Comparison of ENCODE assay signal across 18 cellular contexts in the genomic region with DNA sequence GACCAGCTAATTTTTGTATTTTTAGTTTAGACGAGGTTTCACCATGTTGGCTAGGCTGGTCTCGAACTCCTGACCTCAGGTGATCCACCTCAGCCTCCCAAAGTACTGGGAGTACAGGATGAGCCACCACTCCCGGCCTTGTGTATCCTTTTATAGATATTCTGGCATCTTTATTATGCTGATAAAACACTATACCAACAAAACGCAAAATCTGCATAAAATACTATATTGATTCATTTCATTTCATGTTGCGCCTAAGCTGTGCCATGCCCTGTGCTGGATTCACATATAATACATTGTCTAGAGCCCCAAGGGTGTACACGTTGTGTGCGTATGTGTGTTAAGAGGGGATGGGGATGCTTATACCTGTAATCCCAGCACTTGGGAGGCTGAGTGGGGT. TPM values are rescaled to one million over a fixed set of nuclear protein-coding genes. Genes with fewer than 3 reads are reported as not detected.
DNase-seq lines count a peak whose midpoint lies in the region; ATAC-seq and TF ChIP-seq lines count a peak whose summit lies in the region.
"Had no signal": no experiment of that assay in that cellular context is flagged by ENCODE, and none has a peak within 500 bp of the region (broad histone marks: within the 10 kb centered on the region; RNA-seq: fewer than 3 reads in every experiment).

No MANE protein-coding gene starts in this region.

- WGBS in mesenchymal stem cell = 91% methylated on average over 7 of the region's 7 CpGs

- H4K8ac ChIP-seq in mesenchymal stem cell (ENCODE audit: low read length) = no peak overlapping the region

- no peak overlapping the region for H2BK12ac ChIP-seq in mesenchymal stem cell (ENCODE audit: low read length in 2 of 2)

- H3K23ac ChIP-seq in mesenchymal stem cell (ENCODE audit: low read length in 2 of 2) = no peak overlapping the region

- peaks cover 4% of the 10 kb centered on the region for H3K79me1 ChIP-seq in mesenchymal stem cell (replicated peaks; ENCODE audit: low read length, poor library complexity, severe bottlenecking)

- DNase-seq in natural killer cell = no peak
- DNase-seq in natural killer cell treated with Interleukin-12 subunit alpha and Interleukin-12 subunit beta and Interleukin-15 and Interleukin-18, amount 100 ng/mL, for 72 hours (ENCODE audit: low spot score) = no peak
- no peak for DNase-seq in CD4-positive, alpha-beta T cell
- no peak for DNase-seq in mesenchymal stem cell
- DNase-seq in activated T-cell treated with anti-CD3 and anti-CD28 coated beads, Interleukin-2, amount 50 U/mL, for 24 hours = no peak
- no peak for DNase-seq in ecto neural progenitor cell (ENCODE audit: low spot score)
- no peak for DNase-seq in CD1c-positive myeloid dendritic cell (ENCODE audit: extremely low spot score)
- DNase-seq: 8988T; AML-193; Caco-2; Calu3; CD4-positive, CD25-positive, alpha-beta regulatory T cell; CD8-positive, alpha-beta T cell; DMS79 treated with DMSO at 0.1 percent for 48 hours; GF-D8 had no signal

- H3K9me3 Mint-ChIP-seq in natural killer cell = no peaks in the 10 kb centered on the region
- no peaks in the 10 kb centered on the region for H3K9me3 Mint-ChIP-seq in natural killer cell treated with Interleukin-12 subunit alpha and Interleukin-12 subunit beta and Interleukin-15 and Interleukin-18, amount 100 ng/mL, for 72 hours
- H3K9me3 Mint-ChIP-seq in CD4-positive, alpha-beta T cell = no peaks in the 10 kb centered on the region
- H3K9me3 Mint-ChIP-seq in activated T-cell treated with anti-CD3 and anti-CD28 coated beads, Interleukin-2, amount 50 U/mL, for 24 hours = no peaks in the 10 kb centered on the region
- H3K9me3 Mint-ChIP-seq: CD4-positive, CD25-positive, alpha-beta regulatory T cell; CD8-positive, alpha-beta T cell had no signal

- H3K4me3 Mint-ChIP-seq in natural killer cell = peak overlapping the region; percentile 21
- no peak overlapping the region for H3K4me3 Mint-ChIP-seq in natural killer cell treated with Interleukin-12 subunit alpha and Interleukin-12 subunit beta and Interleukin-15 and Interleukin-18, amount 100 ng/mL, for 72 hours
- H3K4me3 Mint-ChIP-seq in CD4-positive, alpha-beta T cell = peak overlapping the region; percentile 45
- H3K4me3 Mint-ChIP-seq in activated T-cell treated with anti-CD3 and anti-CD28 coated beads, Interleukin-2, amount 50 U/mL, for 24 hours = no peak overlapping the region
- H3K4me3 Mint-ChIP-seq: B cell; CD8-positive, alpha-beta T cell had no signal

- H2BK120ac ChIP-seq in mesenchymal stem cell (ENCODE audit: low read depth, low read length) = peak overlapping the region; percentile 34

- H3K27ac Mint-ChIP-seq in natural killer cell = no peak overlapping the region
- H3K27ac Mint-ChIP-seq in natural killer cell treated with Interleukin-12 subunit alpha and Interleukin-12 subunit beta and Interleukin-15 and Interleukin-18, amount 100 ng/mL, for 72 hours = no peak overlapping the region
- H3K27ac Mint-ChIP-seq in CD4-positive, alpha-beta T cell = no peak overlapping the region
- H3K27ac Mint-ChIP-seq in activated T-cell treated with anti-CD3 and anti-CD28 coated beads, Interleukin-2, amount 50 U/mL, for 24 hours = no peak overlapping the region
- H3K27ac Mint-ChIP-seq: B cell; CD4-positive, CD25-positive, alpha-beta regulatory T cell; CD8-positive, alpha-beta T cell had no signal

- H3K9me3 ChIP-seq in CD4-positive, alpha-beta T cell (ENCODE audit: control insufficient read depth, low read length) = no peaks in the 10 kb centered on the region
- H3K9me3 ChIP-seq in mesenchymal stem cell (ENCODE audit: control insufficient read depth, low read length) = no peaks in the 10 kb centered on the region
- H3K9me3 ChIP-seq: BLaER1 treated with 17β-estradiol and CSF1 and Interleukin-3, amounts not matched to agents 10 nM and 100 nM; Caco-2 had no signal

- peaks cover 9% of the 10 kb centered on the region for H3K4me1 ChIP-seq in mesenchymal stem cell (ENCODE audit: control insufficient read depth, insufficient read depth, low read depth, low read length)

- no peak for TF ChIP-seq CTCF in natural killer cell (IDR thresholded peaks at IDR 0.05)
- no peak for TF ChIP-seq CTCF in CD4-positive, alpha-beta T cell (IDR thresholded peaks at IDR 0.05)

- no peaks in the 10 kb centered on the region for H3K36me3 ChIP-seq in mesenchymal stem cell (ENCODE audit: control insufficient read depth in 1 of 2, insufficient read depth in 2 of 2, low read depth in 1 of 2, low read length in 2 of 2)
- H3K36me3 ChIP-seq: BLaER1 treated with 17β-estradiol and CSF1 and Interleukin-3, amounts not matched to agents 10 nM and 100 nM had no signal

- CTCF ChIA-PET in CD4-positive, alpha-beta T cell (lab: Charles Lee) = no interaction called here

- H2BK5ac ChIP-seq in mesenchymal stem cell (ENCODE audit: low read depth, low read length, poor library complexity, severe bottlenecking) = no peak overlapping the region

- no peak overlapping the region for H2AK5ac ChIP-seq in mesenchymal stem cell (ENCODE audit: low read length, severe bottlenecking)

- no peak overlapping the region for H3K4ac ChIP-seq in mesenchymal stem cell (ENCODE audit: low read depth in 1 of 2, low read length in 2 of 2)

- no peak overlapping the region for H3K4me2 ChIP-seq in mesenchymal stem cell (ENCODE audit: low read length, poor library complexity, severe bottlenecking)
- H3K4me2 ChIP-seq: BLaER1 treated with 17β-estradiol and CSF1 and Interleukin-3, amounts not matched to agents 10 nM and 100 nM had no signal

- H3K27ac ChIP-seq in CD4-positive, alpha-beta T cell (ENCODE audit: low read depth, low read length) = no peak overlapping the region
- H3K27ac ChIP-seq in mesenchymal stem cell (ENCODE audit: low read length, poor library complexity, severe bottlenecking) = no peak overlapping the region
- H3K27ac ChIP-seq: BLaER1 treated with 17β-estradiol and CSF1 and Interleukin-3, amounts not matched to agents 10 nM and 100 nM; C4-2B had no signal

- H3K18ac ChIP-seq in mesenchymal stem cell (ENCODE audit: low read depth in 1 of 2, low read length in 2 of 2) = no peak overlapping the region

- no peak overlapping the region for H2AFZ ChIP-seq in mesenchymal stem cell (ENCODE audit: low read depth, low read length)

- POLR2A ChIA-PET in CD4-positive, alpha-beta T cell (lab: Charles Lee) = no interaction called here

- no peaks in the 10 kb centered on the region for H3K36me3 Mint-ChIP-seq in natural killer cell
- peaks cover 5% of the 10 kb centered on the region for H3K36me3 Mint-ChIP-seq in natural killer cell treated with Interleukin-12 subunit alpha and Interleukin-12 subunit beta and Interleukin-15 and Interleukin-18, amount 100 ng/mL, for 72 hours
- H3K36me3 Mint-ChIP-seq in CD4-positive, alpha-beta T cell (ENCODE audit: low read depth) = peaks cover 12% of the 10 kb centered on the region
- peaks cover 12% of the 10 kb centered on the region for H3K36me3 Mint-ChIP-seq in activated T-cell treated with anti-CD3 and anti-CD28 coated beads, Interleukin-2, amount 50 U/mL, for 24 hours (ENCODE audit: low read depth)

- no peak overlapping the region for H4K91ac ChIP-seq in mesenchymal stem cell (ENCODE audit: low read length)

- ATAC-seq in natural killer cell = no peak
- ATAC-seq in natural killer cell treated with Interleukin-12 subunit alpha and Interleukin-12 subunit beta and Interleukin-15 and Interleukin-18, amount 100 ng/mL, for 72 hours = no peak
- no peak for ATAC-seq in CD4-positive, alpha-beta T cell (ENCODE audit: poor library complexity)
- ATAC-seq: CD8-positive, alpha-beta T cell had no signal

- no peaks in the 10 kb centered on the region for H3K27me3 Mint-ChIP-seq in natural killer cell (ENCODE audit: low read depth in 2 of 2)
- H3K27me3 Mint-ChIP-seq in natural killer cell treated with Interleukin-12 subunit alpha and Interleukin-12 subunit beta and Interleukin-15 and Interleukin-18, amount 100 ng/mL, for 72 hours = no peaks in the 10 kb centered on the region
- no peaks in the 10 kb centered on the region for H3K27me3 Mint-ChIP-seq in CD4-positive, alpha-beta T cell
- no peaks in the 10 kb centered on the region for H3K27me3 Mint-ChIP-seq in activated T-cell treated with anti-CD3 and anti-CD28 coated beads, Interleukin-2, amount 50 U/mL, for 24 hours
- H3K27me3 Mint-ChIP-seq: B cell; CD4-positive, CD25-positive, alpha-beta regulatory T cell had no signal

- H3K4me1 Mint-ChIP-seq in natural killer cell = peaks cover 11 to 13% of the 10 kb centered on the region in 2 donors
- H3K4me1 Mint-ChIP-seq in natural killer cell treated with Interleukin-12 subunit alpha and Interleukin-12 subunit beta and Interleukin-15 and Interleukin-18, amount 100 ng/mL, for 72 hours (ENCODE audit: low read depth in 2 of 2) = peaks cover 13% of the 10 kb centered on the region in 2 donors
- H3K4me1 Mint-ChIP-seq in CD4-positive, alpha-beta T cell (ENCODE audit: low read depth) = peaks cover 15% of the 10 kb centered on the region
- H3K4me1 Mint-ChIP-seq in activated T-cell treated with anti-CD3 and anti-CD28 coated beads, Interleukin-2, amount 50 U/mL, for 24 hours (ENCODE audit: low read depth) = peaks cover 12% of the 10 kb centered on the region

- intact Hi-C loops in natural killer cell (cut with micrococcal nuclease) = no loop called here
- intact Hi-C loops in CD4-positive, alpha-beta T cell (cut with DNase I, micrococcal nuclease) = no loop called here

- H3K27me3 ChIP-seq in CD4-positive, alpha-beta T cell (ENCODE audit: control insufficient read depth, insufficient read depth, low read length) = no peaks in the 10 kb centered on the region
- no peaks in the 10 kb centered on the region for H3K27me3 ChIP-seq in mesenchymal stem cell (ENCODE audit: control insufficient read depth in 1 of 2, insufficient read depth in 1 of 2, low read length in 2 of 2)
- H3K27me3 ChIP-seq: BLaER1 treated with 17β-estradiol and CSF1 and Interleukin-3, amounts not matched to agents 10 nM and 100 nM had no signal

- H3K4me3 ChIP-seq in mesenchymal stem cell (ENCODE audit: insufficient read depth in 1 of 2, low read depth in 1 of 2, low read length in 2 of 2) = no peak overlapping the region
- H3K4me3 ChIP-seq: BLaER1 treated with 17β-estradiol and CSF1 and Interleukin-3, amounts not matched to agents 10 nM and 100 nM had no signal

- H2BK15ac ChIP-seq in mesenchymal stem cell (ENCODE audit: low read depth, poor library complexity, severe bottlenecking) = no peak overlapping the region

- H3K9ac ChIP-seq in mesenchymal stem cell (ENCODE audit: low read length) = no peak overlapping the region
- H3K9ac ChIP-seq: BLaER1 treated with 17β-estradiol and CSF1 and Interleukin-3, amounts not matched to agents 10 nM and 100 nM had no signal

- H3K14ac ChIP-seq in mesenchymal stem cell (ENCODE audit: low read length in 2 of 2) = no peak overlapping the region

RNA-seq across cellular contexts. Expression of a gene that starts 3.8 kb away (rescaled TPM):
- total RNA-seq in natural killer cell = 10 to 100 TPM; 89.0 to 94.0 (median 89.6) TPM
- 100 to 1,000 TPM; 109 to 130 TPM for total RNA-seq in natural killer cell treated with Interleukin-12 subunit alpha and Interleukin-12 subunit beta and Interleukin-15 and Interleukin-18, amount 100 ng/mL, for 72 hours
- total RNA-seq in CD4-positive, alpha-beta T cell = 10 to 100 TPM; 60.5 to 61.6 TPM
- 74.4 TPM for polyA plus RNA-seq in mesenchymal stem cell (2013, experiment 1 of 2)
- 73.9 TPM for polyA plus RNA-seq in mesenchymal stem cell (2013, experiment 2 of 2)

RNA-seq across cellular contexts. Expression of a gene that starts 11.8 kb away (rescaled TPM):
- total RNA-seq in natural killer cell = 10 to 100 TPM; 28.2 to 34.9 (median 34.5) TPM
- total RNA-seq in natural killer cell treated with Interleukin-12 subunit alpha and Interleukin-12 subunit beta and Interleukin-15 and Interleukin-18, amount 100 ng/mL, for 72 hours = 100 to 1,000 TPM in 1 of 2 donors, 10 to 100 TPM in 1; 66.5 to 102 TPM
- total RNA-seq in CD4-positive, alpha-beta T cell = 10 to 100 TPM; 11.8 to 13.9 TPM
- polyA plus RNA-seq in mesenchymal stem cell (2013, experiment 1 of 2) = 132 TPM
- 123 TPM for polyA plus RNA-seq in mesenchymal stem cell (2013, experiment 2 of 2)

RNA-seq across cellular contexts. Expression of a gene that starts 40.2 kb away (rescaled TPM):
- 10 to 100 TPM; 76.9 to 86.0 (median 78.3) TPM for total RNA-seq in natural killer cell
- 100 to 1,000 TPM; 116 to 148 TPM for total RNA-seq in natural killer cell treated with Interleukin-12 subunit alpha and Interleukin-12 subunit beta and Interleukin-15 and Interleukin-18, amount 100 ng/mL, for 72 hours
- 10 to 100 TPM; 53.8 to 57.4 TPM for total RNA-seq in CD4-positive, alpha-beta T cell
- 126 TPM for polyA plus RNA-seq in mesenchymal stem cell (2013, experiment 1 of 2)
- 126 TPM for polyA plus RNA-seq in mesenchymal stem cell (2013, experiment 2 of 2)

Comparison
In these comparisons a context has a peak if more than half of its experiments do, and no peak if none do; other contexts are left out.
1. H3K4me3 Mint-ChIP-seq: peak in natural killer cell (single experiment) and CD4-positive, alpha-beta T cell (single experiment); none in natural killer cell treated with Interleukin-12 subunit alpha and Interleukin-12 subunit beta and Interleukin-15 and Interleukin-18, amount 100 ng/mL, for 72 hours (single experiment) and activated T-cell treated with anti-CD3 and anti-CD28 coated beads, Interleukin-2, amount 50 U/mL, for 24 hours (single experiment).